Comparison of ENCODE assay signal across 11 cellular contexts in the genomic region with DNA sequence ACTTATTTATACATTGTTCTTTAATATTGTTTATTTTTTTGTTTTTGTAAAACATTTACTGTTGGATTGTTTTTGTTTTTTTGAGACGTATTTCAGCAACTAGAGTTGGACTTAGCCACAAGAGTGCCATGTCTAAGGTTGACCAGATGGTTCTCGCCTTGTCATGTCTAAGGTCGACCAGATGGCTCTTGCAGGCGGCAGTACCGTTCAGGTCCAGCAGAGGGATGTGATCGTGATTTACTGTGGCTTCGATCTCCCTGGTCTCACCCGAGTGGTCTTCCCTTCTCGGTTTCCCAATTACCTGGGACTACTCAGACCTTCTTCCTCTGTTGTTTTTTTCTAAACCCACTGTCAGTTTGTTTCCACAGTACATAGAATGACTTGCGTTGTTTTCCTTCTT.
A peak's percentile ranks its signal among the peaks of the same experiment; 100 is the strongest.
DNase-seq lines count a peak whose midpoint lies in the region; ATAC-seq, FAIRE-seq and TF ChIP-seq lines count a peak whose summit lies in the region.
"Had no signal": no experiment of that assay in that cellular context is flagged by ENCODE, and none has a peak within 500 bp of the region (broad histone marks: within the 10 kb centered on the region; RNA-seq: fewer than 3 reads in every experiment).

No MANE protein-coding gene starts in this region.

- POLR2A ChIA-PET in activated CD8-positive, alpha-beta T cell treated with anti-CD3 and anti-CD28 coated beads, Interleukin-2, amount 10 ng/mL, durations not matched to agents 7 days and 5 days (lab: Charles Lee), result no interaction called here

- TF ChIP-seq CTCF in GM12875 (IDR thresholded peaks at IDR 0.05; ENCODE audit: borderline replicate concordance, insufficient read depth, low read depth, low read length), result peak; percentile 26; the same call in 1 of the 2 replicates
- no peak for TF ChIP-seq CTCF in D721Med (IDR thresholded peaks at IDR 0.05; ENCODE audit: insufficient read depth, missing control alignments)

- H3K36me3 Mint-ChIP-seq in activated CD8-positive, alpha-beta T cell treated with anti-CD3 and anti-CD28 coated beads, Interleukin-2, amount 10 ng/mL, durations not matched to agents 7 days and 5 days (ENCODE audit: low read depth), result peaks cover 34% of the 10 kb centered on the region

- H3K27me3 Mint-ChIP-seq in activated CD8-positive, alpha-beta T cell treated with anti-CD3 and anti-CD28 coated beads, Interleukin-2, amount 10 ng/mL, durations not matched to agents 7 days and 5 days (ENCODE audit: low read depth), result no peaks in the 10 kb centered on the region
- H3K27me3 Mint-ChIP-seq: activated naive CD8-positive, alpha-beta T cell had no signal

- no peak overlapping the region for H3K4me3 ChIP-seq in GM12875 (ENCODE audit: low read depth, low read length)
- H3K4me3 ChIP-seq: stomach had no signal

- H3K9me3 Mint-ChIP-seq in activated CD8-positive, alpha-beta T cell treated with anti-CD3 and anti-CD28 coated beads, Interleukin-2, amount 10 ng/mL, durations not matched to agents 7 days and 5 days (ENCODE audit: insufficient read depth), result peaks cover 89% of the 10 kb centered on the region

- DNase-seq in DMS 273 (lab: John Stamatoyannopoulos, UW; ENCODE audit: unreplicated experiment) (peak; percentile 24), DMS 273 treated with DMSO at 0.1 percent for 48 hours (lab: John Stamatoyannopoulos, UW) (no peak), iPS DF 4.7 (ENCODE audit: extremely low read depth, low spot score) (peak; percentile 14), D721Med (ENCODE audit: insufficient read length, low spot score) (no peak), HTR-8/SVneo (ENCODE audit: insufficient read length, low spot score) (no peak), NCI-H1092 treated with DMSO at 0.1 percent for 48 hours (lab: John Stamatoyannopoulos, UW) (no peak)
- DNase-seq in activated CD8-positive, alpha-beta T cell treated with anti-CD3 and anti-CD28 coated beads, Interleukin-2, amount 10 ng/mL, durations not matched to agents 7 days and 5 days, result peak; percentile 24
- DNase-seq: NCI-H187 treated with DMSO at 0.1 percent for 48 hours, stomach had no signal

- no peak for ATAC-seq in activated CD8-positive, alpha-beta T cell treated with anti-CD3 and anti-CD28 coated beads, Interleukin-2, amount 10 ng/mL, durations not matched to agents 7 days and 5 days

- CTCF ChIA-PET in activated CD8-positive, alpha-beta T cell treated with anti-CD3 and anti-CD28 coated beads, Interleukin-2, amount 10 ng/mL, durations not matched to agents 7 days and 5 days (lab: Charles Lee), result no interaction called here

- H3K27ac Mint-ChIP-seq in activated CD8-positive, alpha-beta T cell treated with anti-CD3 and anti-CD28 coated beads, Interleukin-2, amount 10 ng/mL, durations not matched to agents 7 days and 5 days, result no peak overlapping the region
- H3K27ac Mint-ChIP-seq: activated naive CD8-positive, alpha-beta T cell had no signal

- H3K4me3 Mint-ChIP-seq in activated CD8-positive, alpha-beta T cell treated with anti-CD3 and anti-CD28 coated beads, Interleukin-2, amount 10 ng/mL, durations not matched to agents 7 days and 5 days, result no peak overlapping the region
- H3K4me3 Mint-ChIP-seq: activated naive CD8-positive, alpha-beta T cell had no signal

- FAIRE-seq in D721Med (lab: Jason Lieb, UNC) (no peak), HTR-8/SVneo (lab: Jason Lieb, UNC) (no peak)

- no peaks in the 10 kb centered on the region for H3K4me1 Mint-ChIP-seq in activated CD8-positive, alpha-beta T cell treated with anti-CD3 and anti-CD28 coated beads, Interleukin-2, amount 10 ng/mL, durations not matched to agents 7 days and 5 days (ENCODE audit: low read depth)

Comparison
In these comparisons a context has a peak if more than half of its experiments do, and no peak if none do; other contexts are left out.
1. DNase-seq: peak in DMS 273 (single experiment), activated CD8-positive, alpha-beta T cell treated with anti-CD3 and anti-CD28 coated beads, Interleukin-2, amount 10 ng/mL, durations not matched to agents 7 days and 5 days (single experiment) and iPS DF 4.7 (single experiment); none in DMS 273 treated with DMSO at 0.1 percent for 48 hours (single experiment), D721Med (single experiment), HTR-8/SVneo (single experiment) and NCI-H1092 treated with DMSO at 0.1 percent for 48 hours (single experiment).